In the genomic region with DNA sequence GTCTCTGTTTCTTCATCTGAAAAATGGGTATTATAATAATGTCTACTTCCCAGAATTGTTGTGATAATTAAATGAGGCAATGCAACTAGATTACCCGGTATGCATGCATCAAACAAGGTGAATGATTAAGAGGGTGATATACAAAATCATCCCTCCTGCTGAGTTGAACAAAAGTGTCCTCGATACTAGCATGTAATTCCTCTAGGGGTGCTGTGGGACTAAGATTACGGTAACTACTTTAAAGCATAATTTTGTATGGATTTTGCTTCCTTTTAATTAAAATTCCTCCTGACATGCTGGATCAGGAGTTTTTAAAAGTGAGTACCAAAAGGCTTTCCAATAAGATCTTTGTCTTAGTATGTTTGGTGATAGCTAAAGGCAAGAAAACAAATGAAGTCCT, we compare ENCODE assay signal across 22 cellular contexts.
DNase-seq lines count a peak whose midpoint lies in the region; ATAC-seq and TF ChIP-seq lines count a peak whose summit lies in the region.
"Had no signal": no experiment of that assay in that cellular context is flagged by ENCODE, and none has a peak within 500 bp of the region (broad histone marks: within the 10 kb centered on the region; RNA-seq: fewer than 3 reads in every experiment).

No MANE protein-coding gene starts in this region.

- H3K27me3 ChIP-seq in GM06990 (replicated peaks; ENCODE audit: control insufficient read depth, insufficient read depth, low read length) (no peaks in the 10 kb centered on the region), mesendoderm (ENCODE audit: insufficient read depth, low read length, poor library complexity) (no peaks in the 10 kb centered on the region)
- H3K27me3 ChIP-seq: adrenal gland, heart right ventricle, tibial nerve had no signal

- H3K27ac ChIP-seq in mesendoderm (ENCODE audit: low read depth, low read length): no peak overlapping the region
- H3K27ac ChIP-seq: adrenal gland, heart right ventricle, tibial nerve, WERI-Rb-1 had no signal

- TF ChIP-seq CTCF in GM06990 (IDR thresholded peaks at IDR 0.05; ENCODE audit: insufficient read depth, low read length, poor library complexity, severe bottlenecking): peak; percentile 11
- TF ChIP-seq CTCF in HFFc6 (IDR thresholded peaks at IDR 0.05): peak; percentile 40

- H3K4me2 ChIP-seq in mesendoderm (ENCODE audit: low read length): no peak overlapping the region

- no peaks in the 10 kb centered on the region for H3K9me3 Mint-ChIP-seq in HFFc6
- H3K9me3 Mint-ChIP-seq: activated CD4-positive, alpha-beta memory T cell treated with anti-CD3 and anti-CD28 coated beads for 36 hours; stimulated activated naive CD8-positive, alpha-beta T cell treated with anti-CD3 and anti-CD28 coated beads, Interleukin-15, Interleukin-2, amounts not matched to agents 100 ng/mL and 50 ng/mL, for 24 hours had no signal

- H3K9ac ChIP-seq in mesendoderm (ENCODE audit: low read length): no peak overlapping the region

- intact Hi-C loops in left cardiac atrium (cut with DNase I): no loop called here

- H3K4me1 Mint-ChIP-seq in HFFc6 (ENCODE audit: low read depth): peaks cover 4% of the 10 kb centered on the region; the same call in 1 of the 2 replicates

- no peak overlapping the region for H2AK5ac ChIP-seq in mesendoderm (ENCODE audit: low read length)

- H3K27ac Mint-ChIP-seq in HFFc6: no peak overlapping the region
- H3K27ac Mint-ChIP-seq: activated CD4-positive, alpha-beta memory T cell treated with anti-CD3 and anti-CD28 coated beads for 36 hours; stimulated activated naive CD8-positive, alpha-beta T cell treated with anti-CD3 and anti-CD28 coated beads, Interleukin-15, Interleukin-2, amounts not matched to agents 100 ng/mL and 50 ng/mL, for 24 hours had no signal

- no peak overlapping the region for H2BK15ac ChIP-seq in mesendoderm (replicated peaks; ENCODE audit: low read depth)

- H3K27me3 Mint-ChIP-seq in HFFc6 (ENCODE audit: insufficient read depth): no peaks in the 10 kb centered on the region; the same call in 1 of the 2 replicates

- H3K23ac ChIP-seq in mesendoderm (ENCODE audit: low read length): no peak overlapping the region

- no peak overlapping the region for H3K4me3 Mint-ChIP-seq in HFFc6
- H3K4me3 Mint-ChIP-seq: activated CD4-positive, alpha-beta memory T cell treated with anti-CD3 and anti-CD28 coated beads for 36 hours; stimulated activated naive CD8-positive, alpha-beta T cell treated with anti-CD3 and anti-CD28 coated beads, Interleukin-15, Interleukin-2, amounts not matched to agents 100 ng/mL and 50 ng/mL, for 24 hours had no signal

- no peak overlapping the region for H3K4ac ChIP-seq in mesendoderm (ENCODE audit: low read depth, low read length)

- no peak overlapping the region for H4K8ac ChIP-seq in mesendoderm (ENCODE audit: low read depth, low read length)

- no peak overlapping the region for H3K56ac ChIP-seq in mesendoderm (ENCODE audit: low read length)

- H3K79me1 ChIP-seq in mesendoderm (ENCODE audit: low read length): no peaks in the 10 kb centered on the region

- H2BK120ac ChIP-seq in mesendoderm (ENCODE audit: low read depth, low read length): no peak overlapping the region

- no peak overlapping the region for H3K18ac ChIP-seq in mesendoderm (ENCODE audit: low read length)

- ATAC-seq in left cardiac atrium: no peak
- ATAC-seq: heart right ventricle, mucosa of descending colon had no signal

- H3K4me3 ChIP-seq in GM06990 (replicated peaks; ENCODE audit: low read depth, low read length) (no peak overlapping the region), mesendoderm (ENCODE audit: low read length) (no peak overlapping the region)
- H3K4me3 ChIP-seq: adrenal gland, HAP-1, heart right ventricle, mucosa of descending colon, tibial nerve had no signal

- no peaks in the 10 kb centered on the region for H3K36me3 ChIP-seq in GM06990 (ENCODE audit: control insufficient read depth, insufficient read depth, low read length)
- H3K36me3 ChIP-seq in mesendoderm (ENCODE audit: control insufficient read depth, insufficient read depth, low read length): no peaks in the 10 kb centered on the region
- H3K36me3 ChIP-seq: adrenal gland, HAP-1, heart right ventricle, tibial nerve, WERI-Rb-1 had no signal

- no peaks in the 10 kb centered on the region for H3K4me1 ChIP-seq in mesendoderm (ENCODE audit: control insufficient read depth, low read depth, low read length)
- H3K4me1 ChIP-seq: adrenal gland, HAP-1, heart right ventricle had no signal

- H3K36me3 Mint-ChIP-seq in HFFc6 (ENCODE audit: low read depth): no peaks in the 10 kb centered on the region
- H3K36me3 Mint-ChIP-seq: activated CD4-positive, alpha-beta memory T cell treated with anti-CD3 and anti-CD28 coated beads for 36 hours had no signal

- no peaks in the 10 kb centered on the region for H3K79me2 ChIP-seq in mesendoderm (ENCODE audit: control insufficient read depth, insufficient read depth, low read length)

- no CpG with 5 or more reads among the region's 3 CpGs for WGBS in mesendoderm (ENCODE audit: extremely low coverage, insufficient coverage, low lambda C conversion rate)

- H4K5ac ChIP-seq in mesendoderm (ENCODE audit: low read length): no peak overlapping the region

- no peak overlapping the region for H2BK5ac ChIP-seq in mesendoderm (ENCODE audit: low read length)

- DNase-seq in GM06990 (ENCODE audit: extremely low read depth, insufficient read length): no peak
- no peak for DNase-seq in HFFc6
- DNase-seq in RPMI8226: peak; percentile 3
- DNase-seq in mesendoderm: peak; percentile 16
- no peak for DNase-seq in DMS 273 treated with DMSO at 0.1 percent for 48 hours (lab: John Stamatoyannopoulos, UW)
- DNase-seq in left cardiac atrium: no peak
- DNase-seq in NCI-H2029 treated with DMSO at 0.1 percent for 48 hours (lab: John Stamatoyannopoulos, UW): no peak
- DNase-seq: activated CD4-positive, alpha-beta memory T cell treated with anti-CD3 and anti-CD28 coated beads for 36 hours; activated gamma-delta T cell treated with Interleukin-2 at 50 U/mL for 16 hours; activated T-cell treated with anti-CD3 and anti-CD28 coated beads for 4 hours; adrenal gland; heart right ventricle; NCI-H1436; NCI-H2171; NCI-H524 treated with DMSO at 0.1 percent for 48 hours; stimulated activated CD4-positive, alpha-beta T cell treated with anti-CD3 and anti-CD28 coated beads, Interleukin-4, amount 100 ng/mL, for 24 hours; T-helper 2 cell; WERI-Rb-1 had no signal

Comparison
In these comparisons a context has a peak if more than half of its experiments do, and no peak if none do; other contexts are left out.
1. DNase-seq: peak in RPMI8226 (single experiment) and mesendoderm (single experiment); none in GM06990 (single experiment), HFFc6 (single experiment), DMS 273 treated with DMSO at 0.1 percent for 48 hours (single experiment), left cardiac atrium (single experiment) and NCI-H2029 treated with DMSO at 0.1 percent for 48 hours (single experiment).